15 cellular contexts compared by ENCODE assay signal in genomic region chr2:181022652-181023051, GRCh38.
"Had no signal": no experiment of that assay in that cellular context is flagged by ENCODE, and none has a peak within 500 bp of the region (broad histone marks: within the 10 kb centered on the region; RNA-seq: fewer than 3 reads in every experiment).

No MANE protein-coding gene starts in this region.

- H3K27ac Mint-ChIP-seq: activated CD4-positive, alpha-beta T cell treated with anti-CD3 and anti-CD28 coated beads for 36 hours; activated naive CD4-positive, alpha-beta T cell treated with anti-CD3 and anti-CD28 coated beads, Interleukin-2, amount 50 U/mL, for 24 hours; memory B cell; stimulated activated naive CD8-positive, alpha-beta T cell treated with anti-CD3 and anti-CD28 coated beads, Interleukin-15, amount 100 ng/mL, for 72 hours; type B pancreatic cell; WTC11 had no signal

- H3K9me3 Mint-ChIP-seq: activated naive CD4-positive, alpha-beta T cell treated with anti-CD3 and anti-CD28 coated beads, Interleukin-2, amount 50 U/mL, for 24 hours; WTC11 had no signal

- H3K4me1 ChIP-seq: ascending aorta, breast epithelium, right atrium auricular region had no signal

- H3K27ac ChIP-seq: ascending aorta, breast epithelium, esophagus muscularis mucosa, right atrium auricular region had no signal

- H3K36me3 Mint-ChIP-seq: WTC11 had no signal

- DNase-seq: activated CD4-positive, alpha-beta T cell treated with anti-CD3 and anti-CD28 coated beads for 36 hours; activated CD4-positive, alpha-beta T cell treated with anti-CD3 and anti-CD28 coated beads, Interleukin-2, amount 50 U/mL, for 48 hours; activated gamma-delta T cell; cortex of kidney; effector CD4-positive, alpha-beta T cell; stimulated activated naive CD8-positive, alpha-beta T cell treated with anti-CD3 and anti-CD28 coated beads, Interleukin-15, amount 100 ng/mL, for 72 hours had no signal

- H3K27me3 Mint-ChIP-seq: activated CD4-positive, alpha-beta T cell treated with anti-CD3 and anti-CD28 coated beads for 36 hours; activated naive CD4-positive, alpha-beta T cell treated with anti-CD3 and anti-CD28 coated beads, Interleukin-2, amount 50 U/mL, for 24 hours; memory B cell; stimulated activated naive CD8-positive, alpha-beta T cell treated with anti-CD3 and anti-CD28 coated beads, Interleukin-15, amount 100 ng/mL, for 72 hours; type B pancreatic cell had no signal

- ATAC-seq: activated CD4-positive, alpha-beta T cell treated with anti-CD3 and anti-CD28 coated beads for 36 hours; stimulated activated naive CD8-positive, alpha-beta T cell treated with anti-CD3 and anti-CD28 coated beads, Interleukin-15, amount 100 ng/mL, for 72 hours; WTC11 had no signal

- H3K4me3 ChIP-seq: ascending aorta, breast epithelium, esophagus muscularis mucosa, right atrium auricular region had no signal

- H3K9me3 ChIP-seq: ascending aorta, breast epithelium, esophagus muscularis mucosa, right atrium auricular region had no signal

- H3K36me3 ChIP-seq: ascending aorta, breast epithelium, esophagus muscularis mucosa, right atrium auricular region had no signal

- H3K4me3 Mint-ChIP-seq: activated CD4-positive, alpha-beta T cell treated with anti-CD3 and anti-CD28 coated beads for 36 hours; activated naive CD4-positive, alpha-beta T cell treated with anti-CD3 and anti-CD28 coated beads, Interleukin-2, amount 50 U/mL, for 24 hours; memory B cell; neural crest cell; stimulated activated naive CD8-positive, alpha-beta T cell treated with anti-CD3 and anti-CD28 coated beads, Interleukin-15, amount 100 ng/mL, for 72 hours; type B pancreatic cell; WTC11 had no signal

- H3K27me3 ChIP-seq: ascending aorta, breast epithelium, esophagus muscularis mucosa, right atrium auricular region had no signal
